ENCODE assay signal across 1 cellular context in the genomic region with DNA sequence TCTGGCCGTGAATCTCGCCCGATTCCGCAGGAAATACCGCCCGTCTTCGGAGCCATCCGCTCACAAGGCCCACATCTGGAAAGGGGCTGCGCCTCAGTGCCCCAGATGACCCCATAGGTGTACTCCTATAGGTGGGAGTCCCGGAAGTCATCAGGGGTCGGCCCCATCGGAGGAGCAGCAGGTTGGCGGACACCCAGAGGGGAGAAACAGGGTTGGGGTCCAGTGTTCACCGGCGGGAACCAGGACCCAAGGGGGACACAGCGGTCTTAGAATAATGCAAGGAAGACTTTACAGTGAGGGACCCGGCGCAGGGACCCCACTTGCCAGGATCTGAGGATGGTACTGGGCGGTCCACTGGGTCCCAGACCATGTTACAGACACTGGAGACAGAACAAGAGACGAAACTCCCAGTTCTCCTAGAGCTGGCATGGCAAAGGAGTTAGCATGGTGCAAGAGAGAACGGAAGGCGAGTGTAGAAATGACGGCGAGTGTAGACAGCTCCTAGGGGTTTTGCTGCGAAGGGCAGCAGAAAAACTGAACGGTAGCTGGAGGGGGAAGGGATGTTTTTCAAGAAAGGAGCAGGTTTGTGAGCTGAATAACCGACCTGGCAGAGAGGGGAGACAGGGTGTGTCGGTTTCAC.
A peak's percentile ranks its signal among the peaks of the same experiment; 100 is the strongest.
TF ChIP-seq lines count a peak whose summit lies in the region.

No MANE protein-coding gene starts in this region.

TF ChIP-seq in endothelial cell of umbilical vein, 7 proteins besides CTCF, POLR2A, EP300 and RAD21:
- TF ChIP-seq POLR2AphosphoS5 (IDR thresholded peaks at IDR 0.05; ENCODE audit: insufficient read depth, low read depth, low read length) (no peak), JUN (IDR thresholded peaks at IDR 0.05; ENCODE audit: borderline replicate concordance, insufficient read depth, insufficient read length, low read depth) (no peak), EZH2 (IDR thresholded peaks at IDR 0.05; ENCODE audit: borderline replicate concordance, low read depth, low read length, severe bottlenecking) (peak; percentile 59)
